ENCODE assay signal across 1 cellular context in the genomic region with DNA sequence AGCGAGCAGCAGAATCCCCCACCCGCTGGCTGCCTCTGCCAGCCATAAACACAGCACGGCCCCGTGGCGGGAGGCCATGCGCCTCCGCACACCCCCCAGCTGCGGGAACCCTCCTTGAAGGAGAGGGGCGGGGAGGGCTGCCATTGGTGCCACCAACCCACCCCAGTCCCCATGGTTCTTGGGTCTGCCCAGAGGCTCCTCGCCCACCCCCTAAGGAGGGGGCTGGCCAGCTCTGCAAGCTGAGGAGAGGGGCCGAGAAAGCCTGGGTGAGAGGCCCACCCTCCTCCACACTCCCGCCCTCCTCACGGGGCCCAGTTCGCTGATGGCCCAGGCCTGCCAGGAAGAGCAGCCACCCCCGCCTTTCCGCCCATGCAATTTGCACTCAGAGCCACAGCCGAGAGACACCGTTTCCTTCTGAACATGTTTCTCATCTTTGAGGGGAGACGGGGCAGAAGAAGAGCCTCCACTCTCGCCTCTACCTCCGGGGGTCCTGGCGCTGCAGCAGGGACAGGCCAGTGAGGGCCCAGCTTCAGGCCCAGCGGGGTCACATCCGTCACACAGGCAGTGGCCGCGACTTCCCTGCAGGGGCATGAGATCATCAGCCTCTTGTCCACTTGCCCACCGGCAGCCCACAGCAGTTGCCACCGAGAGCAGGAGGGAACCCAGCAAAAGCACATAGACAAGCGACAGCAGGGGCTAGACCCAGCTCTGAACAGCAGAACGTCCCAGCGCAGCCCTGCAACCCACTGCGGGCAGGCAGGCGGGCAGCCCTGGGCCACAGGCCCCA.
TF ChIP-seq lines count a peak whose summit lies in the region.

No MANE protein-coding gene starts in this region.

TF ChIP-seq in endothelial cell of umbilical vein, 7 proteins besides CTCF, POLR2A, EP300 and RAD21:
- TF ChIP-seq GATA2 (IDR thresholded peaks at IDR 0.05; ENCODE audit: insufficient read depth, insufficient read length, low read depth, low read length), result no peak
